ENCODE assay signal across 8 cellular contexts in the genomic region with DNA sequence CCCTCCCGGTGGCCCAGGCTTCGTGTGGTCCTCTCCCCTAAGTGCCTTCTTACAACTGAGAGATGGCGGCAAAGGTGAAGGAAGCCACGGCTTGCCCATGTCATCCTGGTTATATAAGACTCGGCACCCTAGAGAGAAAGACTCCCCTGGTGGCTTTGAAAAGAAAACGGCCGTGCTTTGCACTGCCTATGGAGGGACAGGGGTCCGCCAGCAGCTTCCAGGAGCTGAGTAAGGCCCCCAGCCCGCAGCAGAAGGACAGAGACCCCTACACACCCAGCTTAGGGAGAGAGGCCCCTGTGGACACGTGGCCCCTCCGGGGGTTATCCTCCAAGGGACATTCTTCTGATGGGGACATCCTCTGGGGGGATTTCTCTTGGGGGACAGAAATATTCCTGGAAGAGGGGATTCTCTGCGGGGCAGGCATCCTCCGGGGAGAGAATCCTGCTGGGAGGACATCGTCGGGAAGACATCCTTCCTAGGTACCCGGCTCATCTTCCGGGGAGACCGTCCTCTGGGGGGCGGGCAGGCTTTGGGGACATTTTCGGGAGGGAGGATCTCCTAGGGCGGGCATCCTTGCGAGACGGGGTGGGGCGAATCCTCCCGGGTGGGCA. TPM values are rescaled to one million over a fixed set of nuclear protein-coding genes. Genes with fewer than 3 reads are reported as not detected.
DNase-seq lines count a peak whose midpoint lies in the region; ATAC-seq lines count a peak whose summit lies in the region.

No MANE protein-coding gene starts in this region.

- H3K27ac ChIP-seq in CD4-positive, CD25-positive, alpha-beta regulatory T cell (ENCODE audit: insufficient read depth, low read length, poor library complexity, severe bottlenecking): peak overlapping the region; percentile 82
- peak overlapping the region in 1 of 2 donors; percentile 14 for H3K27ac ChIP-seq in aorta (ENCODE audit: low read depth in 1 of 2, low read length in 2 of 2)

- no peaks in the 10 kb centered on the region for H3K9me3 Mint-ChIP-seq in CD4-positive, CD25-positive, alpha-beta regulatory T cell

- ATAC-seq in CD4-positive, CD25-positive, alpha-beta regulatory T cell (ENCODE audit: low read depth in 2 of 2): no peak
- ATAC-seq in HG02759 (IDR thresholded peaks at IDR 0.05; ENCODE audit: unreplicated experiment) (peak; percentile 20), aorta (ENCODE audit: low FRiP score) (no peak), GM21619 (IDR thresholded peaks at IDR 0.05; ENCODE audit: unreplicated experiment) (no peak), GM21367 (IDR thresholded peaks at IDR 0.05; ENCODE audit: unreplicated experiment) (no peak), HG02623 (IDR thresholded peaks at IDR 0.05; ENCODE audit: unreplicated experiment) (no peak)

- H3K36me3 ChIP-seq in CD4-positive, CD25-positive, alpha-beta regulatory T cell (ENCODE audit: control insufficient read depth, insufficient read depth, low read length): peaks cover 14% of the 10 kb centered on the region
- H3K36me3 ChIP-seq in adipocyte (ENCODE audit: control insufficient read depth, insufficient read depth, low read length, severe bottlenecking) (peaks cover 41% of the 10 kb centered on the region), aorta (ENCODE audit: control insufficient read depth in 1 of 2, insufficient read depth in 2 of 2, low read length in 1 of 2) (peaks cover 0 to 2% of the 10 kb centered on the region in 2 donors)

- peaks cover 17% of the 10 kb centered on the region for H3K36me3 Mint-ChIP-seq in CD4-positive, CD25-positive, alpha-beta regulatory T cell

- peaks cover 0 to 39% (median 20%) of the 10 kb centered on the region in 4 donors for H3K4me1 Mint-ChIP-seq in CD4-positive, CD25-positive, alpha-beta regulatory T cell

- no peaks in the 10 kb centered on the region for H3K9me3 ChIP-seq in CD4-positive, CD25-positive, alpha-beta regulatory T cell (ENCODE audit: control insufficient read depth in 2 of 2, low read length in 2 of 2)
- no peaks in the 10 kb centered on the region for H3K9me3 ChIP-seq in adipocyte (ENCODE audit: control insufficient read depth, low read length)
- no peaks in the 10 kb centered on the region for H3K9me3 ChIP-seq in aorta (ENCODE audit: control insufficient read depth, low read length)

- 24 to 27% methylated on average over 24 to 25 of the region's 25 CpGs for WGBS in aorta, 2 donors

- H3K9ac ChIP-seq in adipocyte (ENCODE audit: low read length): peak overlapping the region; percentile 54

- peaks cover 6% of the 10 kb centered on the region for H3K27me3 Mint-ChIP-seq in CD4-positive, CD25-positive, alpha-beta regulatory T cell

- peak in 2 of 3 donors; percentile 33 to 49 for DNase-seq in CD4-positive, CD25-positive, alpha-beta regulatory T cell
- DNase-seq in adipocyte (ENCODE audit: low read depth) (peak; percentile 14), medulla oblongata (ENCODE audit: extremely low spot score) (peak; percentile 20), aorta (no peak)

- H3K4me3 ChIP-seq in CD4-positive, CD25-positive, alpha-beta regulatory T cell (ENCODE audit: low read depth, low read length): peak overlapping the region; percentile 68
- H3K4me3 ChIP-seq in adipocyte (ENCODE audit: low read length) (peak overlapping the region; percentile 64), aorta (ENCODE audit: low read length in 2 of 2) (peak overlapping the region; percentile 91 to 93)

- no peaks in the 10 kb centered on the region for H3K27me3 ChIP-seq in CD4-positive, CD25-positive, alpha-beta regulatory T cell (ENCODE audit: control insufficient read depth, insufficient read depth, low read length)
- no peaks in the 10 kb centered on the region for H3K27me3 ChIP-seq in adipocyte (replicated peaks; ENCODE audit: control insufficient read depth, insufficient read depth, low read length)
- no peaks in the 10 kb centered on the region for H3K27me3 ChIP-seq in aorta (ENCODE audit: control insufficient read depth in 1 of 2, insufficient read depth in 2 of 2, low read length in 1 of 2)

- H3K4me1 ChIP-seq in CD4-positive, CD25-positive, alpha-beta regulatory T cell (ENCODE audit: control insufficient read depth, insufficient read depth, low read length, poor library complexity, severe bottlenecking): peaks cover 38% of the 10 kb centered on the region
- H3K4me1 ChIP-seq in adipocyte (ENCODE audit: control insufficient read depth, insufficient read depth, low read length) (peaks cover 15% of the 10 kb centered on the region), aorta (ENCODE audit: control insufficient read depth in 1 of 2, insufficient read depth in 2 of 2, low read length in 2 of 2) (no peaks in the 10 kb centered on the region)

- intact Hi-C loops in aorta (cut with DNase I): loop anchor here in 1 of 2 donors (10.0 kb wide), 1 partner anchor 151 kb away; the partner anchor contains the start of gene SLC17A9

- H3K27ac Mint-ChIP-seq in CD4-positive, CD25-positive, alpha-beta regulatory T cell: peak overlapping the region; percentile 95 to 96 (median 95)

- peak overlapping the region; percentile 90 to 97 (median 96) for H3K4me3 Mint-ChIP-seq in CD4-positive, CD25-positive, alpha-beta regulatory T cell

RNA-seq across cellular contexts. Expression of gene OGFR, which starts 0.5 kb away (rescaled TPM):
- 61.1 TPM for total RNA-seq in CD4-positive, CD25-positive, alpha-beta regulatory T cell
- 10 to 100 TPM; 41.5 to 46.9 (median 42.0) TPM for polyA plus RNA-seq in CD4-positive, CD25-positive, alpha-beta regulatory T cell
- total RNA-seq in aorta: 10 to 100 TPM; 31.7 to 42.6 TPM
- 10 to 100 TPM; 18.5 to 58.8 TPM for polyA plus RNA-seq in aorta

RNA-seq across cellular contexts. Expression of gene MRGBP, which starts 7.9 kb away (rescaled TPM):
- total RNA-seq in CD4-positive, CD25-positive, alpha-beta regulatory T cell: 7.0 TPM
- polyA plus RNA-seq in CD4-positive, CD25-positive, alpha-beta regulatory T cell: 10 to 100 TPM in 2 of 4 donors, 1 to 10 TPM in 2; 7.9 to 11.5 (median 10.0) TPM
- 1 to 10 TPM; 7.5 to 7.6 TPM for total RNA-seq in aorta
- 1 to 10 TPM; 4.0 to 7.8 TPM for polyA plus RNA-seq in aorta

RNA-seq across cellular contexts. Expression of gene COL9A3, which starts 12.7 kb away (rescaled TPM):
- not detected for total RNA-seq in CD4-positive, CD25-positive, alpha-beta regulatory T cell
- polyA plus RNA-seq in CD4-positive, CD25-positive, alpha-beta regulatory T cell: not detected
- total RNA-seq in aorta: 1 to 10 TPM; 1.5 to 6.5 TPM
- polyA plus RNA-seq in aorta: under 1 TPM; 0.13 to 0.77 TPM

RNA-seq across cellular contexts. Expression of gene TCFL5, which starts 57.5 kb away (rescaled TPM):
- total RNA-seq in CD4-positive, CD25-positive, alpha-beta regulatory T cell: 3.8 TPM
- polyA plus RNA-seq in CD4-positive, CD25-positive, alpha-beta regulatory T cell: 1 to 10 TPM in 2 of 4 donors, under 1 TPM in 2; 0.53 to 1.2 (median 1.1) TPM
- 10 to 100 TPM in 1 of 2 donors, 1 to 10 TPM in 1; 4.9 to 10.7 TPM for total RNA-seq in aorta
- 1 to 10 TPM; 4.5 TPM for polyA plus RNA-seq in aorta

Comparison
In these comparisons a context has a peak if more than half of its experiments do, and no peak if none do; other contexts are left out.
1. DNase-seq: peak in CD4-positive, CD25-positive, alpha-beta regulatory T cell (2 of 3), adipocyte (single experiment) and medulla oblongata (single experiment); none in aorta (0 of 2).
2. Peak in every context shown above with its lines, with median percentiles within 50 percentile points of each other: H3K4me3 ChIP-seq.